19 cellular contexts compared by ENCODE assay signal in genomic region chr11:61983419-61983818, GRCh38. TPM values are rescaled to one million over a fixed set of nuclear protein-coding genes. Genes with fewer than 3 reads are reported as not detected.
"Had no signal": no experiment of that assay in that cellular context is flagged by ENCODE, and none has a peak within 500 bp of the region (broad histone marks: within the 10 kb centered on the region; RNA-seq: fewer than 3 reads in every experiment).

No MANE protein-coding gene starts in this region.

- DNase-seq: activated CD4-positive, alpha-beta T cell treated with anti-CD3 and anti-CD28 coated beads, Interleukin-2, amount 10 ng/mL, durations not matched to agents 24 days and 14 days; activated CD8-positive, alpha-beta T cell treated with anti-CD3 and anti-CD28 coated beads for 36 hours; activated naive CD4-positive, alpha-beta T cell treated with Interleukin-2 at 50 U/mL for 16 hours; activated naive CD8-positive, alpha-beta T cell treated with anti-CD3 and anti-CD28 coated beads, Interleukin-2, amount 10 ng/mL, durations not matched to agents 7 days and 5 days; activated T-cell treated with anti-CD3 and anti-CD28 coated beads, Interleukin-2, amount 50 U/mL, for 1 hour; brain microvascular endothelial cell; effector CD8-positive, alpha-beta T cell; mesendoderm; naive thymus-derived CD8-positive, alpha-beta T cell; sigmoid colon; stimulated activated naive B cell treated with anti-CD40 and anti-IgM and Interleukin-4, amounts not matched to agents 10 μg/mL and 1 μg/mL and 100 μg/mL, for 72 hours; uterus had no signal

- H3K4me3 ChIP-seq: gastroesophageal sphincter, left lung, sigmoid colon, tibial artery, uterus had no signal

- FAIRE-seq: keratinocyte had no signal

- H3K27ac ChIP-seq: brain microvascular endothelial cell, gastroesophageal sphincter, left lung, parathyroid adenoma, sigmoid colon, tibial artery, uterus had no signal

- ATAC-seq: activated CD8-positive, alpha-beta T cell treated with anti-CD3 and anti-CD28 coated beads for 36 hours; esophagus mucosa; gastroesophageal sphincter; left lung; naive thymus-derived CD8-positive, alpha-beta T cell; stimulated activated naive B cell treated with anti-CD40 and anti-IgM and Interleukin-4, amounts not matched to agents 10 μg/mL and 1 μg/mL and 100 μg/mL, for 72 hours had no signal

- H3K27me3 ChIP-seq: brain microvascular endothelial cell, gastroesophageal sphincter, left lung, sigmoid colon, tibial artery, uterus had no signal

- H3K36me3 ChIP-seq: brain microvascular endothelial cell, gastroesophageal sphincter, left lung, sigmoid colon, tibial artery, uterus had no signal

- H3K9me3 ChIP-seq: gastroesophageal sphincter, tibial artery, uterus had no signal

RNA-seq across cellular contexts. Expression of gene BEST1, which starts 33.3 kb away (rescaled TPM):
- total RNA-seq: activated CD4-positive, alpha-beta T cell treated with anti-CD3 and anti-CD28 coated beads, Interleukin-2, amount 10 ng/mL, durations not matched to agents 24 days and 14 days; activated T-helper 2 cell treated with anti-CD3 and anti-CD28 coated beads, Interferon-gamma antibody, Interleukin-2, Interleukin-4, amounts not matched to agents 10 μg/mL and 5 μg/mL and 100 μg/mL, durations not matched to agents 14 hours and 24 hours and 36 hours had no signal
